23 cellular contexts compared by ENCODE assay signal in genomic region chr7:100394077-100394476, GRCh38. TPM values are rescaled to one million over a fixed set of nuclear protein-coding genes. Genes with fewer than 3 reads are reported as not detected.
A peak's percentile ranks its signal among the peaks of the same experiment; 100 is the strongest.
DNase-seq lines count a peak whose midpoint lies in the region; ATAC-seq lines count a peak whose summit lies in the region.
"Had no signal": no experiment of that assay in that cellular context is flagged by ENCODE, and none has a peak within 500 bp of the region (broad histone marks: within the 10 kb centered on the region; RNA-seq: fewer than 3 reads in every experiment).

No MANE protein-coding gene starts in this region.

- no peak overlapping the region for H3K4me3 Mint-ChIP-seq in activated naive CD4-positive, alpha-beta T cell treated with anti-CD3 and anti-CD28 coated beads, Interleukin-2, amount 10 ng/mL, durations not matched to agents 7 days and 5 days
- no peak overlapping the region for H3K4me3 Mint-ChIP-seq in dendritic cell treated with granulocyte-macrophage colony-stimulating factor and Interleukin-4, amounts not matched to agents 40 ng/mL and 50 ng/mL, for 4 days
- H3K4me3 Mint-ChIP-seq: H9 had no signal

- peaks cover 2% of the 10 kb centered on the region for H3K36me3 Mint-ChIP-seq in activated naive CD4-positive, alpha-beta T cell treated with anti-CD3 and anti-CD28 coated beads, Interleukin-2, amount 10 ng/mL, durations not matched to agents 7 days and 5 days
- peaks cover 84% of the 10 kb centered on the region for H3K36me3 Mint-ChIP-seq in dendritic cell treated with granulocyte-macrophage colony-stimulating factor and Interleukin-4, amounts not matched to agents 40 ng/mL and 50 ng/mL, for 4 days (ENCODE audit: low read depth)

- no peak for DNase-seq in activated naive CD4-positive, alpha-beta T cell treated with anti-CD3 and anti-CD28 coated beads, Interleukin-2, amount 10 ng/mL, durations not matched to agents 7 days and 5 days
- no peak for DNase-seq in activated naive CD4-positive, alpha-beta T cell treated with Interleukin-2 at 50 U/mL for 16 hours
- DNase-seq in NCI-H82 treated with DMSO at 0.1 percent for 48 hours (lab: John Stamatoyannopoulos, UW; ENCODE audit: unreplicated experiment) (peak; percentile 96), SKM-1 treated with dmso at 0.1 percent for 144 hours (lab: John Stamatoyannopoulos, UW; ENCODE audit: unreplicated experiment) (no peak), posterior vena cava (ENCODE audit: low spot score) (no peak), NCI-H1694 treated with DMSO at 0.1 percent for 48 hours (lab: John Stamatoyannopoulos, UW) (no peak), left colon (no peak)
- DNase-seq: C1 segment of cervical spinal cord, DMS79, H9, Kasumi-1, MG63, NCI-H1048, NCI-H1436, NCI-H2029, NCI-H446 treated with DMSO at 0.1 percent for 48 hours, NCI-H69, PC-3, RPMI8226, SHP77 treated with DMSO at 0.1 percent for 48 hours, SK-N-SH had no signal

- peaks cover 28% of the 10 kb centered on the region for H3K4me1 Mint-ChIP-seq in activated naive CD4-positive, alpha-beta T cell treated with anti-CD3 and anti-CD28 coated beads, Interleukin-2, amount 10 ng/mL, durations not matched to agents 7 days and 5 days
- H3K4me1 Mint-ChIP-seq in dendritic cell treated with granulocyte-macrophage colony-stimulating factor and Interleukin-4, amounts not matched to agents 40 ng/mL and 50 ng/mL, for 4 days (ENCODE audit: low read depth), result peaks cover 84% of the 10 kb centered on the region

- CTCF ChIA-PET in activated naive CD4-positive, alpha-beta T cell treated with anti-CD3 and anti-CD28 coated beads, Interleukin-2, amount 10 ng/mL, durations not matched to agents 7 days and 5 days (lab: Charles Lee), result interaction anchor here (1.1 kb wide), 1 partner anchor 13 kb away, joined by 3 read pairs; no protein-coding TSS in a partner anchor

- H3K27ac Mint-ChIP-seq in activated naive CD4-positive, alpha-beta T cell treated with anti-CD3 and anti-CD28 coated beads, Interleukin-2, amount 10 ng/mL, durations not matched to agents 7 days and 5 days, result peak overlapping the region; percentile 46
- peak overlapping the region; percentile 57 for H3K27ac Mint-ChIP-seq in dendritic cell treated with granulocyte-macrophage colony-stimulating factor and Interleukin-4, amounts not matched to agents 40 ng/mL and 50 ng/mL, for 4 days
- H3K27ac Mint-ChIP-seq: H9, IgD-negative memory B cell had no signal

- intact Hi-C loops in dendritic cell treated with granulocyte-macrophage colony-stimulating factor and Interleukin-4, amounts not matched to agents 40 ng/mL and 50 ng/mL, for 4 days (cut with micrococcal nuclease), result loop anchor here (1.0 kb wide), 1 partner anchor 12 kb away; no protein-coding TSS in a partner anchor
- intact Hi-C loops in posterior vena cava (cut with DNase I) (no loop called here), left colon (cut with DNase I, micrococcal nuclease) (no loop called here)

- H3K9me3 Mint-ChIP-seq in activated naive CD4-positive, alpha-beta T cell treated with anti-CD3 and anti-CD28 coated beads, Interleukin-2, amount 10 ng/mL, durations not matched to agents 7 days and 5 days, result no peaks in the 10 kb centered on the region
- no peaks in the 10 kb centered on the region for H3K9me3 Mint-ChIP-seq in dendritic cell treated with granulocyte-macrophage colony-stimulating factor and Interleukin-4, amounts not matched to agents 40 ng/mL and 50 ng/mL, for 4 days
- H3K9me3 Mint-ChIP-seq: H9, IgD-negative memory B cell had no signal

- no peak for ATAC-seq in left colon
- ATAC-seq: PC-3 had no signal

- peaks cover 78% of the 10 kb centered on the region for H3K27me3 Mint-ChIP-seq in activated naive CD4-positive, alpha-beta T cell treated with anti-CD3 and anti-CD28 coated beads, Interleukin-2, amount 10 ng/mL, durations not matched to agents 7 days and 5 days
- no peaks in the 10 kb centered on the region for H3K27me3 Mint-ChIP-seq in dendritic cell treated with granulocyte-macrophage colony-stimulating factor and Interleukin-4, amounts not matched to agents 40 ng/mL and 50 ng/mL, for 4 days

RNA-seq across cellular contexts. Expression of gene PILRA, which starts 20.8 kb away (rescaled TPM):
- total RNA-seq in posterior vena cava (10 to 100 TPM in 1 of 2 donors, 1 to 10 TPM in 1; 5.9 to 15.3 TPM), left colon (1 to 10 TPM; 1.9 to 5.2 TPM)

RNA-seq across cellular contexts. Expression of gene ZCWPW1, which starts 34.4 kb away (rescaled TPM):
- total RNA-seq in posterior vena cava, result 1 to 10 TPM; 2.9 to 3.5 TPM
- 1 to 10 TPM; 1.2 to 1.6 TPM for total RNA-seq in left colon

RNA-seq across cellular contexts. Expression of gene MEPCE, which starts 35.6 kb away (rescaled TPM):
- total RNA-seq in posterior vena cava, result 10 to 100 TPM; 19.8 to 21.8 TPM
- total RNA-seq in left colon, result 10 to 100 TPM; 27.4 to 30.2 TPM

RNA-seq across cellular contexts. Expression of gene PILRB, which starts 36.2 kb away (rescaled TPM):
- total RNA-seq in posterior vena cava (10 to 100 TPM; 17.7 to 32.5 TPM), left colon (10 to 100 TPM; 36.1 to 45.0 TPM)

RNA-seq across cellular contexts. Expression of gene PPP1R35, which starts 42.2 kb away (rescaled TPM):
- 10 to 100 TPM; 16.7 to 23.9 TPM for total RNA-seq in posterior vena cava
- 10 to 100 TPM; 32.6 to 35.3 TPM for total RNA-seq in left colon
